In the genomic region with DNA sequence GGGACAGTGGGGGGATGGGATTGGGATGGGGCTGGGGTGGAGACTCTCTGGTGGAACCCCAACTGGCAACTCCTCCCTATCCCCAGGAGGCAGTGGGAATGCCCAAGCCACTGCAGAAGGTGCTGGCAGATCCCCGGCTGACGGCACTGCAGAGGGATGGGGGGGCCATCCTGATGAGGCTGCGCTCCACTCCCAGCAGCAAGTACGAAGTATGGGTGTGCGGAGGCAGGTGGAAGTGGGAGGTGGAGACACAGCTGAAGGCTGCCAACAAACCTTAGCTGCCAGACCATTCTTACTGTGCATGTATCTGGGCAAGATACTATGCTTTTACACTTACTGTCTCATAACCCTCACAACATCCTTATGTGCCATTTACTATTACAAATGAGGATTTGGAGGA, we compare ENCODE assay signal across 18 cellular contexts. TPM values are rescaled to one million over a fixed set of nuclear protein-coding genes. Genes with fewer than 3 reads are reported as not detected.
DNase-seq lines count a peak whose midpoint lies in the region; ATAC-seq, FAIRE-seq and TF ChIP-seq lines count a peak whose summit lies in the region.
"Had no signal": no experiment of that assay in that cellular context is flagged by ENCODE, and none has a peak within 500 bp of the region (broad histone marks: within the 10 kb centered on the region; RNA-seq: fewer than 3 reads in every experiment).

No MANE protein-coding gene starts in this region.

- peaks cover 10% of the 10 kb centered on the region for H3K79me2 ChIP-seq in osteoblast (ENCODE audit: insufficient read depth, low read length)

- TF ChIP-seq CTCF in dorsolateral prefrontal cortex (IDR thresholded peaks at IDR 0.05 in 54 of 56, conservative IDR thresholded peaks at IDR 0.05 in 2 of 56; ENCODE audit: low read depth in 1 of 56, partially characterized antibody in 56 of 56) (no peak), osteoblast (IDR thresholded peaks at IDR 0.05; ENCODE audit: extremely low read depth, low read depth, low read length) (no peak)

- ATAC-seq in GM18858 (IDR thresholded peaks at IDR 0.05; ENCODE audit: unreplicated experiment), result no peak

- H3K4me1 ChIP-seq in osteoblast (ENCODE audit: insufficient read depth, low read length), result no peaks in the 10 kb centered on the region

- DNase-seq in GM19239 (ENCODE audit: insufficient read length, low spot score), result peak; percentile 1
- peak in 7 of 10 donors; percentile 55 to 83 (median 73) for DNase-seq in dorsolateral prefrontal cortex
- peak; percentile 64 for DNase-seq in osteoblast (ENCODE audit: insufficient read length, low spot score, missing footprints)
- no peak for DNase-seq in G401 (ENCODE audit: low spot score)
- DNase-seq in nucleus accumbens (lab: John Stamatoyannopoulos, UW), result no peak
- no peak for DNase-seq in NCI-H2171 (lab: John Stamatoyannopoulos, UW)
- DNase-seq: BE2C; CD4-positive, alpha-beta memory T cell; DMS79; HCEC 1CT; HFFc6 had no signal

- H3K4me2 ChIP-seq in osteoblast (ENCODE audit: insufficient read depth, low read length), result no peak overlapping the region

- H3K4me3 ChIP-seq in dorsolateral prefrontal cortex, result no peak overlapping the region
- no peak overlapping the region for H3K4me3 ChIP-seq in osteoblast (ENCODE audit: insufficient read depth, low read length)

- intact Hi-C loops in dorsolateral prefrontal cortex (cut with DNase I), result no loop called here

- no peak for FAIRE-seq in GM19239 (lab: Jason Lieb, UNC)
- FAIRE-seq: A204.1, G401.6, GM12891 had no signal

- no peak overlapping the region for H2AFZ ChIP-seq in osteoblast (ENCODE audit: low read length)

- H4K20me1 ChIP-seq in osteoblast (ENCODE audit: insufficient read depth, low read length), result peaks cover 15% of the 10 kb centered on the region

- in situ Hi-C loops in G401 (cut with HindIII; ENCODE audit: low sequenced_read_pairs), result no loop called here

- H3K27me3 ChIP-seq in dorsolateral prefrontal cortex (peaks cover 0 to 4% (median 0%) of the 10 kb centered on the region in 45 donors), osteoblast (ENCODE audit: insufficient read depth, low read length) (no peaks in the 10 kb centered on the region)
- H3K27me3 ChIP-seq: BE2C had no signal

- H3K9me3 ChIP-seq in osteoblast (ENCODE audit: low read depth, low read length), result no peaks in the 10 kb centered on the region
- H3K9me3 ChIP-seq: BE2C had no signal

- peaks cover 85% of the 10 kb centered on the region for H3K36me3 ChIP-seq in osteoblast (ENCODE audit: insufficient read depth, low read length)

- H3K27ac ChIP-seq in dorsolateral prefrontal cortex, result no peak overlapping the region
- H3K27ac ChIP-seq in osteoblast (ENCODE audit: low read depth, low read length), result no peak overlapping the region
- H3K27ac ChIP-seq: C4-2B had no signal

RNA-seq across cellular contexts. Expression of a gene that starts 8.2 kb away (rescaled TPM):
- total RNA-seq in dorsolateral prefrontal cortex (10 to 100 TPM; 14.5 to 65.9 (median 29.4) TPM), osteoblast (33.3 and 35.4 TPM in 2 replicates)
- total RNA-seq in G401 (2014; rRNA removed; shearing (Covaris generic)), result 48.6 and 50.3 TPM in 2 replicates

RNA-seq across cellular contexts. Expression of a gene that starts 20.2 kb away (rescaled TPM):
- 10 to 100 TPM; 12.5 to 59.8 (median 25.2) TPM for total RNA-seq in dorsolateral prefrontal cortex
- total RNA-seq in osteoblast, result 8.3 and 9.4 TPM in 2 replicates
- 29.4 and 45.8 TPM in 2 replicates for total RNA-seq in G401 (2014; rRNA removed; shearing (Covaris generic))

RNA-seq across cellular contexts. Expression of a gene that starts 20.7 kb away (rescaled TPM):
- total RNA-seq in dorsolateral prefrontal cortex, result not detected
- not detected in 2 replicates for total RNA-seq in osteoblast
- not detected in 2 replicates for total RNA-seq in G401 (2014; rRNA removed; shearing (Covaris generic))
- total RNA-seq: CD4-positive, alpha-beta memory T cell; H4; HFFc6; HT-29 had no signal

RNA-seq across cellular contexts. Expression of a gene that starts 22.6 kb away (rescaled TPM):
- total RNA-seq in dorsolateral prefrontal cortex, result 1 to 10 TPM in 14 of 120 experiments, under 1 TPM in 40, not detected in 66; 0.30 to 5.4 (median 0.64) TPM
- total RNA-seq in osteoblast, result not detected in 2 replicates
- not detected in 2 replicates for total RNA-seq in G401 (2014; rRNA removed; shearing (Covaris generic))
- total RNA-seq: CD4-positive, alpha-beta memory T cell had no signal

RNA-seq across cellular contexts. Expression of a gene that starts 36.1 kb away (rescaled TPM):
- total RNA-seq in dorsolateral prefrontal cortex (under 1 TPM in 2 of 120 experiments, not detected in 118; 0.53 to 0.96 TPM), osteoblast (not detected in 2 replicates)
- total RNA-seq in G401 (2014; rRNA removed; shearing (Covaris generic)), result not detected in 2 replicates
- total RNA-seq: CD4-positive, alpha-beta memory T cell; H4; HFFc6; HT-29 had no signal

Comparison
In these comparisons a context has a peak if more than half of its experiments do, and no peak if none do; other contexts are left out.
1. DNase-seq: peak in GM19239 (single experiment), dorsolateral prefrontal cortex (7 of 10) and osteoblast (single experiment); none in G401 (single experiment), nucleus accumbens (0 of 56) and NCI-H2171 (single experiment).